Comparison of ENCODE assay signal across 8 cellular contexts in genomic region chr3:146161725-146162047, GRCh38. TPM values are rescaled to one million over a fixed set of nuclear protein-coding genes. Genes with fewer than 3 reads are reported as not detected.
DNase-seq lines count a peak whose midpoint lies in the region; ATAC-seq and TF ChIP-seq lines count a peak whose summit lies in the region.

No MANE protein-coding gene starts in this region.

- H3K4me1 Mint-ChIP-seq in chondrocyte (ENCODE audit: low read depth) = peaks cover 76% of the 10 kb centered on the region

- TF ChIP-seq CTCF in chondrocyte (IDR thresholded peaks at IDR 0.05) = no peak

- no peaks in the 10 kb centered on the region for H3K27me3 Mint-ChIP-seq in chondrocyte (ENCODE audit: low read depth)

- peak; percentile 53 for DNase-seq in Ammon's horn (ENCODE audit: low spot score)
- peak; percentile 8 for DNase-seq in HuH-7 (ENCODE audit: low spot score)
- DNase-seq in chondrocyte (ENCODE audit: low spot score) = no peak
- peak; percentile 68 to 72 for DNase-seq in lung microvascular endothelial cell (ENCODE audit: low read depth in 2 of 2)
- peak; percentile 65 for DNase-seq in ureter (ENCODE audit: low spot score)
- no peak for DNase-seq in AG08396 (ENCODE audit: low spot score)

- peak overlapping the region; percentile 94 for H3K27ac Mint-ChIP-seq in chondrocyte (ENCODE audit: unreplicated experiment)

- peaks cover 2% of the 10 kb centered on the region for H3K36me3 Mint-ChIP-seq in chondrocyte (ENCODE audit: low read depth)

- H3K4me3 Mint-ChIP-seq in chondrocyte (ENCODE audit: unreplicated experiment) = peak overlapping the region; percentile 77

- ATAC-seq in GM18498 (IDR thresholded peaks at IDR 0.05; ENCODE audit: unreplicated experiment) (no peak), HG03571 (IDR thresholded peaks at IDR 0.05; ENCODE audit: unreplicated experiment) (no peak)

- H3K9me3 Mint-ChIP-seq in chondrocyte (ENCODE audit: low read depth) = peaks cover 4% of the 10 kb centered on the region

RNA-seq across cellular contexts. Expression of gene PLOD2, which starts 0.7 kb away (rescaled TPM):
- 208 to 249 TPM (median 212 TPM) in 3 replicates for total RNA-seq in chondrocyte
- total RNA-seq in lung microvascular endothelial cell = 76.3 and 121 TPM in 2 replicates
- total RNA-seq in ureter = 17.7 TPM

Comparison
In these comparisons a context has a peak if more than half of its experiments do, and no peak if none do; other contexts are left out.
1. DNase-seq: peak in Ammon's horn (single experiment), HuH-7 (single experiment), lung microvascular endothelial cell (2 of 2) and ureter (single experiment); none in chondrocyte (single experiment) and AG08396 (single experiment).